Comparison of ENCODE assay signal across 2 cellular contexts in genomic region chr7:149196151-149196704, GRCh38.
TF ChIP-seq lines count a peak whose summit lies in the region.

No MANE protein-coding gene starts in this region.

TF ChIP-seq in A549, 52 proteins besides CTCF, POLR2A, EP300 and RAD21:
- TF ChIP-seq, protein P1, sequence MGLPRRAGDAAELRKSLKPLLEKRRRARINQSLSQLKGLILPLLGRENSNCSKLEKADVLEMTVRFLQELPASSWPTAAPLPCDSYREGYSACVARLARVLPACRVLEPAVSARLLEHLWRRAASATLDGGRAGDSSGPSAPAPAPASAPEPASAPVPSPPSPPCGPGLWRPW (IDR thresholded peaks at IDR 0.05), result no peak
- TF ChIP-seq FOXS1 (CRISPR knock-in tag; IDR thresholded peaks at IDR 0.05) (no peak), RFX5 (IDR thresholded peaks at IDR 0.05) (no peak), HOXA7 (CRISPR knock-in tag; IDR thresholded peaks at IDR 0.05) (no peak), HEYL (CRISPR knock-in tag; IDR thresholded peaks at IDR 0.05) (no peak), CBX8 (IDR thresholded peaks at IDR 0.05) (no peak), ESRRA (IDR thresholded peaks at IDR 0.05; ENCODE audit: borderline replicate concordance, low read length) (no peak)
- TF ChIP-seq, protein P2, sequence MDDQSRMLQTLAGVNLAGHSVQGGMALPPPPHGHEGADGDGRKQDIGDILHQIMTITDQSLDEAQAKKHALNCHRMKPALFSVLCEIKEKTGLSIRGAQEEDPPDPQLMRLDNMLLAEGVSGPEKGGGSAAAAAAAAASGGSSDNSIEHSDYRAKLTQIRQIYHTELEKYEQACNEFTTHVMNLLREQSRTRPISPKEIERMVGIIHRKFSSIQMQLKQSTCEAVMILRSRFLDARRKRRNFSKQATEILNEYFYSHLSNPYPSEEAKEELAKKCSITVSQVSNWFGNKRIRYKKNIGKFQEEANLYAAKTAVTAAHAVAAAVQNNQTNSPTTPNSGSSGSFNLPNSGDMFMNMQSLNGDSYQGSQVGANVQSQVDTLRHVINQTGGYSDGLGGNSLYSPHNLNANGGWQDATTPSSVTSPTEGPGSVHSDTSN (IDR thresholded peaks at IDR 0.05), result no peak
- TF ChIP-seq, protein P3, sequence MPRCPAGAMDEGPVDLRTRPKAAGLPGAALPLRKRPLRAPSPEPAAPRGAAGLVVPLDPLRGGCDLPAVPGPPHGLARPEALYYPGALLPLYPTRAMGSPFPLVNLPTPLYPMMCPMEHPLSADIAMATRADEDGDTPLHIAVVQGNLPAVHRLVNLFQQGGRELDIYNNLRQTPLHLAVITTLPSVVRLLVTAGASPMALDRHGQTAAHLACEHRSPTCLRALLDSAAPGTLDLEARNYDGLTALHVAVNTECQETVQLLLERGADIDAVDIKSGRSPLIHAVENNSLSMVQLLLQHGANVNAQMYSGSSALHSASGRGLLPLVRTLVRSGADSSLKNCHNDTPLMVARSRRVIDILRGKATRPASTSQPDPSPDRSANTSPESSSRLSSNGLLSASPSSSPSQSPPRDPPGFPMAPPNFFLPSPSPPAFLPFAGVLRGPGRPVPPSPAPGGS (IDR thresholded peaks at IDR 0.05), result no peak
TF ChIP-seq in A549: peak in this region for 0.

TF ChIP-seq in HepG2, 621 proteins besides CTCF, POLR2A, EP300 and RAD21:
- TF ChIP-seq KMT2B (CRISPR knock-in tag; IDR thresholded peaks at IDR 0.05) (0 out of 2 replicates have a peak, but pooled peaks have one; percentile 16), SIN3B (IDR thresholded peaks at IDR 0.05; ENCODE audit: low read length) (no peak), PHF8 (CRISPR knock-in tag; IDR thresholded peaks at IDR 0.05) (peak; percentile 46; the same call in 1 of the 2 replicates), THAP11 (CRISPR knock-in tag; IDR thresholded peaks at IDR 0.05) (no peak), ZKSCAN5 (CRISPR knock-in tag; IDR thresholded peaks at IDR 0.05) (no peak), NFATC3 (CRISPR knock-in tag; IDR thresholded peaks at IDR 0.05) (no peak), ZNF556 (CRISPR knock-in tag; IDR thresholded peaks at IDR 0.05; ENCODE audit: borderline replicate concordance) (0 out of 2 replicates have a peak, but pooled peaks have one; percentile 15), ZNF687 (CRISPR knock-in tag; IDR thresholded peaks at IDR 0.05) (peak; percentile 78), SP2 (CRISPR knock-in tag; IDR thresholded peaks at IDR 0.05) (no peak), HDAC2 (CRISPR knock-in tag; IDR thresholded peaks at IDR 0.05) (0 out of 2 replicates have a peak, but pooled peaks have one; percentile 7), SPEN (CRISPR knock-in tag; IDR thresholded peaks at IDR 0.05; ENCODE audit: low read depth) (peak; percentile 37; the same call in 1 of the 2 replicates), ZSCAN31 (CRISPR knock-in tag; IDR thresholded peaks at IDR 0.05; ENCODE audit: low read depth) (peak; percentile 34; the same call in 1 of the 2 replicates), ZNF674 (CRISPR knock-in tag; IDR thresholded peaks at IDR 0.05; ENCODE audit: low read depth) (no peak), ZBTB7A (CRISPR knock-in tag; IDR thresholded peaks at IDR 0.05) (no peak), HIVEP1 (CRISPR knock-in tag; IDR thresholded peaks at IDR 0.05) (no peak), ZNF256 (CRISPR knock-in tag; conservative IDR thresholded peaks at IDR 0.05) (0 out of 2 replicates have a peak, but pooled peaks have one; percentile 34), ZNF501 (CRISPR knock-in tag; IDR thresholded peaks at IDR 0.05) (peak; percentile 60; the same call in 1 of the 2 replicates), SOX6 (IDR thresholded peaks at IDR 0.05) (no peak), SOX6 (CRISPR knock-in tag; IDR thresholded peaks at IDR 0.05) (0 out of 2 replicates have a peak, but pooled peaks have one; percentile 6), NFKB2 (CRISPR knock-in tag; IDR thresholded peaks at IDR 0.05; ENCODE audit: borderline replicate concordance) (no peak), ZNF790 (CRISPR knock-in tag; IDR thresholded peaks at IDR 0.05; ENCODE audit: borderline replicate concordance) (0 out of 2 replicates have a peak, but pooled peaks have one; percentile 3), TAF1 (CRISPR knock-in tag; IDR thresholded peaks at IDR 0.05) (peak; percentile 37; the same call in 1 of the 2 replicates), MIXL1 (CRISPR knock-in tag; IDR thresholded peaks at IDR 0.05) (no peak), ZFX (CRISPR knock-in tag; IDR thresholded peaks at IDR 0.05; ENCODE audit: low read depth) (peak; percentile 31; the same call in 1 of the 2 replicates), SIN3A (IDR thresholded peaks at IDR 0.05; ENCODE audit: borderline replicate concordance, low read depth, low read length) (peak; percentile 52; the same call in 1 of the 2 replicates), ZNF761 (CRISPR knock-in tag; conservative IDR thresholded peaks at IDR 0.05) (no peak), MAX (IDR thresholded peaks at IDR 0.05) (0 out of 2 replicates have a peak, but pooled peaks have one; percentile 26), DMAP1 (CRISPR knock-in tag; IDR thresholded peaks at IDR 0.05) (peak; percentile 42; the same call in 1 of the 2 replicates), ZFY (CRISPR knock-in tag; IDR thresholded peaks at IDR 0.05) (peak; percentile 46; the same call in 1 of the 2 replicates), ZNF121 (CRISPR knock-in tag; IDR thresholded peaks at IDR 0.05) (peak; percentile 57; the same call in 1 of the 2 replicates), ZNF788 (CRISPR knock-in tag; IDR thresholded peaks at IDR 0.05; ENCODE audit: borderline replicate concordance) (0 out of 2 replicates have a peak, but pooled peaks have one; percentile 33), PHF20 (CRISPR knock-in tag; IDR thresholded peaks at IDR 0.05) (0 out of 2 replicates have a peak, but pooled peaks have one; percentile 42), HNF4G (IDR thresholded peaks at IDR 0.05; ENCODE audit: borderline replicate concordance, low read depth, low read length) (no peak), HNF4G (CRISPR knock-in tag; IDR thresholded peaks at IDR 0.05; ENCODE audit: borderline replicate concordance, low read depth) (no peak), PITX1 (CRISPR knock-in tag; IDR thresholded peaks at IDR 0.05) (no peak), MTA1 (CRISPR knock-in tag; IDR thresholded peaks at IDR 0.05; ENCODE audit: borderline replicate concordance) (no peak)
- TF ChIP-seq, protein P4, sequence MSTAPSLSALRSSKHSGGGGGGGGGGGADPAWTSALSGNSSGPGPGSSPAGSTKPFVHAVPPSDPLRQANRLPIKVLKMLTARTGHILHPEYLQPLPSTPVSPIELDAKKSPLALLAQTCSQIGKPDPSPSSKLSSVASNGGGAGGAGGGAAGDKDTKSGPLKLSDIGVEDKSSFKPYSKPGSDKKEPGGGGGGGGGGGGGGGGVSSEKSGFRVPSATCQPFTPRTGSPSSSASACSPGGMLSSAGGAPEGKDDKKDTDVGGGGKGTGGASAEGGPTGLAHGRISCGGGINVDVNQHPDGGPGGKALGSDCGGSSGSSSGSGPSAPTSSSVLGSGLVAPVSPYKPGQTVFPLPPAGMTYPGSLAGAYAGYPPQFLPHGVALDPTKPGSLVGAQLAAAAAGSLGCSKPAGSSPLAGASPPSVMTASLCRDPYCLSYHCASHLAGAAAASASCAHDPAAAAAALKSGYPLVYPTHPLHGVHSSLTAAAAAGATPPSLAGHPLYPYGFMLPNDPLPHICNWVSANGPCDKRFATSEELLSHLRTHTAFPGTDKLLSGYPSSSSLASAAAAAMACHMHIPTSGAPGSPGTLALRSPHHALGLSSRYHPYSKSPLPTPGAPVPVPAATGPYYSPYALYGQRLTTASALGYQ (CRISPR knock-in tag; IDR thresholded peaks at IDR 0.05), result 0 out of 2 replicates have a peak, but pooled peaks have one; percentile 34
- TF ChIP-seq, protein P5, sequence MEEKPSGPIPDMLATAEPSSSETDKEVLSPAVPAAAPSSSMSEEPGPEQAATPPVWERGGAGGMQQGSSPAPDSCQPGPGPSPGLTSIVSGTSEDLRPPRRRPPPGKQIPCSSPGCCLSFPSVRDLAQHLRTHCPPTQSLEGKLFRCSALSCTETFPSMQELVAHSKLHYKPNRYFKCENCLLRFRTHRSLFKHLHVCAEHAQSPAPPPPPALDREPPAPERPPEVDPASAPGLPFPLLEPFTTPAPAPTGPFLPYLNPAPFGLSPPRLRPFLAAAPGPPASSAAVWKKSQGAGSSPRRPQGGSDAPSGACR (CRISPR knock-in tag; IDR thresholded peaks at IDR 0.05), result no peak
